ENCODE assay signal across 8 cellular contexts in genomic region chr2:233944722-233945121, GRCh38. TPM values are rescaled to one million over a fixed set of nuclear protein-coding genes. Genes with fewer than 3 reads are reported as not detected.
"Had no signal": no experiment of that assay in that cellular context is flagged by ENCODE, and none has a peak within 500 bp of the region (broad histone marks: within the 10 kb centered on the region; RNA-seq: fewer than 3 reads in every experiment).

No MANE protein-coding gene starts in this region.

- DNase-seq: GDM1, GF-D8 had no signal

- FAIRE-seq: G401.6, GM12891, GM12892, GM18507, GM19239 had no signal

RNA-seq across cellular contexts. Expression of gene TRPM8, which starts 27.5 kb away (rescaled TPM):
- total RNA-seq: G401 had no signal
